Comparison of ENCODE assay signal across 8 cellular contexts in the genomic region with DNA sequence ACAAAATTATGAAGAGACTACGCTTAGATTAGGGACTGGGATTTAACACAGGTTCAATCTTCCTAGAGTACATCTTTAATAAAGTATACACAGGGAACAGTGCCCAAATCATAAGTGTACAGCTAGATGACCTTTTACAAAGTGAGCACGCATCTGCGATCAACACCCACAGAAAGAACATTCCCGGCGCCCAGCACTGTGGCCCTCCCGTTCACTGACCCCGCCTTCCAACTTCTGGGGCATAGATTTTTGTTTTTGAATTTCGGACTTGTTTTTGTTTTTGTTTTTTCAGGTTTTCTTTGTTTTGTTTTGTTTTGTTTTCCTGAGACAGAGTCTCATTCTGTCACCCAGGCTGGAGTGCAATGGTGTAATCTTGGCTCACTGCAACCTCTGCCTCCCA.
"Had no signal": no experiment of that assay in that cellular context is flagged by ENCODE, and none has a peak within 500 bp of the region (broad histone marks: within the 10 kb centered on the region; RNA-seq: fewer than 3 reads in every experiment).

No MANE protein-coding gene starts in this region.

- H3K4me3 Mint-ChIP-seq: HFFc6 had no signal

- H3K27ac Mint-ChIP-seq: HFFc6 had no signal

- H3K9me3 Mint-ChIP-seq: HFFc6 had no signal

- ATAC-seq: HCT116, HepG2 had no signal

- H3K9me3 ChIP-seq: HAP-1 had no signal

- DNase-seq: GM23248, GOT3, H7, HFFc6, IMR-90 had no signal
